In genomic region chr21:42362198-42362597, GRCh38 we compare ENCODE assay signal across 19 cellular contexts. TPM values are rescaled to one million over a fixed set of nuclear protein-coding genes. Genes with fewer than 3 reads are reported as not detected.
A peak's percentile ranks its signal among the peaks of the same experiment; 100 is the strongest.
DNase-seq lines count a peak whose midpoint lies in the region; ATAC-seq and TF ChIP-seq lines count a peak whose summit lies in the region.
"Had no signal": no experiment of that assay in that cellular context is flagged by ENCODE, and none has a peak within 500 bp of the region (broad histone marks: within the 10 kb centered on the region; RNA-seq: fewer than 3 reads in every experiment).

No MANE protein-coding gene starts in this region.

- H3K4me2 ChIP-seq in DOHH2 (ENCODE audit: low read length) (peak overlapping the region; percentile 44), neuronal stem cell (ENCODE audit: insufficient read depth, low read length, poor library complexity, severe bottlenecking) (no peak overlapping the region)

- H3K4me1 Mint-ChIP-seq in chondrocyte (ENCODE audit: low read depth) = no peaks in the 10 kb centered on the region

- no peaks in the 10 kb centered on the region for H3K9me2 ChIP-seq in DOHH2 (replicated peaks; ENCODE audit: control insufficient read depth, low read length)

- H2BK5ac ChIP-seq in neuronal stem cell (ENCODE audit: low read length) = no peak overlapping the region

- no peaks in the 10 kb centered on the region for H3K36me3 ChIP-seq in DOHH2 (ENCODE audit: control insufficient read depth, low read length)
- H3K36me3 ChIP-seq in neuronal stem cell (replicated peaks in 1 of 2; ENCODE audit: control insufficient read depth in 2 of 2, insufficient read depth in 2 of 2, low read length in 2 of 2) = no peaks in the 10 kb centered on the region

- H3K9ac ChIP-seq in neuronal stem cell (ENCODE audit: low read depth, low read length, poor library complexity) = no peak overlapping the region
- H3K9ac ChIP-seq: GM23248 had no signal

- WGBS in neuronal stem cell (ENCODE audit: extremely low coverage in 2 of 2, insufficient read length in 2 of 2, insufficient replicate concordance in 1 of 2), 2 donors = no CpG with 5 or more reads among the region's 12 CpGs

- H4K20me1 ChIP-seq in DOHH2 (ENCODE audit: control insufficient read depth, insufficient read depth, low read depth, low read length) = no peaks in the 10 kb centered on the region

- H3F3A ChIP-seq in DOHH2 (ENCODE audit: control insufficient read depth, insufficient read depth) = no peaks in the 10 kb centered on the region

- no peaks in the 10 kb centered on the region for H3K36me3 Mint-ChIP-seq in chondrocyte (ENCODE audit: low read depth)

- no peaks in the 10 kb centered on the region for H3K79me2 ChIP-seq in DOHH2 (ENCODE audit: control insufficient read depth, low read length)

- no peak overlapping the region for H3K27ac ChIP-seq in DOHH2 (ENCODE audit: low read depth, low read length)
- H3K27ac ChIP-seq in neuronal stem cell (replicated peaks; ENCODE audit: low read length) = no peak overlapping the region
- H3K27ac ChIP-seq: 22Rv1, GM23248, HL-60 had no signal

- H3K79me1 ChIP-seq in neuronal stem cell (ENCODE audit: low read depth, low read length) = no peaks in the 10 kb centered on the region

- H3K18ac ChIP-seq in neuronal stem cell (ENCODE audit: low read length) = no peak overlapping the region

- no peak overlapping the region for H2BK15ac ChIP-seq in neuronal stem cell (ENCODE audit: low read length)

- H2AFZ ChIP-seq in neuronal stem cell (ENCODE audit: low read length) = no peak overlapping the region
- H2AFZ ChIP-seq: GM23248 had no signal

- no peak overlapping the region for H3K4me3 Mint-ChIP-seq in chondrocyte (ENCODE audit: unreplicated experiment)
- H3K4me3 Mint-ChIP-seq: CD4-positive, alpha-beta T cell had no signal

- no peak overlapping the region for H3K4ac ChIP-seq in neuronal stem cell (ENCODE audit: low read length)

- ATAC-seq in HG02798 (IDR thresholded peaks at IDR 0.05; ENCODE audit: poor library complexity, unreplicated experiment) = no peak
- ATAC-seq: HCT116 had no signal

- H3K9me3 ChIP-seq in DOHH2 (ENCODE audit: control insufficient read depth, insufficient read depth, low read length) (peaks cover 6% of the 10 kb centered on the region), neuronal stem cell (replicated peaks in 1 of 2; ENCODE audit: control insufficient read depth in 2 of 2, insufficient read depth in 1 of 2, low read depth in 1 of 2, low read length in 2 of 2) (peaks cover 0 to 6% of the 10 kb centered on the region in 2 donors)

- no peak for TF ChIP-seq CTCF in DOHH2 (IDR thresholded peaks at IDR 0.05; ENCODE audit: low read depth, low read length, poor library complexity, severe bottlenecking)
- no peak for TF ChIP-seq CTCF in chondrocyte (IDR thresholded peaks at IDR 0.05)

- no peak overlapping the region for H2AK5ac ChIP-seq in neuronal stem cell (ENCODE audit: low read depth, low read length)

- H3K27me3 Mint-ChIP-seq in chondrocyte (ENCODE audit: low read depth) = peaks cover 34% of the 10 kb centered on the region
- H3K27me3 Mint-ChIP-seq: CD4-positive, alpha-beta T cell had no signal

- no peak overlapping the region for H4K8ac ChIP-seq in neuronal stem cell (ENCODE audit: low read depth, low read length)

- H3K27me3 ChIP-seq in DOHH2 (ENCODE audit: control insufficient read depth, low read length) = peaks cover 29% of the 10 kb centered on the region
- no peaks in the 10 kb centered on the region for H3K27me3 ChIP-seq in neuronal stem cell (ENCODE audit: control insufficient read depth in 3 of 3, insufficient read depth in 3 of 3, low read depth in 1 of 3, low read length in 3 of 3)

- peaks cover 22% of the 10 kb centered on the region for H3K4me1 ChIP-seq in DOHH2 (ENCODE audit: control insufficient read depth, low read length)
- no peaks in the 10 kb centered on the region for H3K4me1 ChIP-seq in neuronal stem cell (ENCODE audit: control insufficient read depth in 2 of 2, insufficient read depth in 1 of 2, low read depth in 1 of 2, low read length in 2 of 2)

- no peak overlapping the region for H2BK120ac ChIP-seq in neuronal stem cell (ENCODE audit: low read depth, low read length)

- H4K91ac ChIP-seq in neuronal stem cell (ENCODE audit: low read depth, low read length, poor library complexity) = no peak overlapping the region

- H3K4me3 ChIP-seq in DOHH2 (ENCODE audit: low read length) = peak overlapping the region; percentile 15; the same call in 1 of the 2 replicates
- H3K4me3 ChIP-seq in neuronal stem cell (ENCODE audit: low read length in 2 of 2) = no peak overlapping the region
- H3K4me3 ChIP-seq: GM23248 had no signal

- H3K14ac ChIP-seq in neuronal stem cell (ENCODE audit: low read length) = no peak overlapping the region

- no peak overlapping the region for H2BK12ac ChIP-seq in neuronal stem cell (ENCODE audit: low read length)

- H3K9me3 Mint-ChIP-seq in chondrocyte (ENCODE audit: low read depth) = no peaks in the 10 kb centered on the region
- H3K9me3 Mint-ChIP-seq: CD4-positive, alpha-beta T cell had no signal

- H3K27ac Mint-ChIP-seq in chondrocyte (ENCODE audit: unreplicated experiment) = no peak overlapping the region
- H3K27ac Mint-ChIP-seq: CD4-positive, alpha-beta T cell had no signal

- DNase-seq in NCI-H2171 treated with DMSO at 0.1 percent for 48 hours (lab: John Stamatoyannopoulos, UW) (peak; percentile 32), NCI-H2171 (lab: John Stamatoyannopoulos, UW) (no peak), chondrocyte (ENCODE audit: low spot score) (peak; percentile 58), neuronal stem cell (ENCODE audit: low spot score) (no peak), AG20443 (ENCODE audit: low spot score) (no peak)
- no peak for DNase-seq in activated CD4-positive, alpha-beta T cell treated with anti-CD3 and anti-CD28 coated beads, Interleukin-2, amount 50 U/mL, for 48 hours
- DNase-seq: AML-193; C1 segment of cervical spinal cord; Calu3; CD4-positive, alpha-beta T cell; DMS 273 treated with DMSO at 0.1 percent for 48 hours; GM23248 had no signal

- peak overlapping the region; percentile 44 for H3K23ac ChIP-seq in neuronal stem cell (ENCODE audit: low read depth, low read length, poor library complexity)

RNA-seq across cellular contexts. Expression of gene TFF1, which starts 4.1 kb away (rescaled TPM):
- total RNA-seq in chondrocyte = not detected in 3 replicates
- not detected for polyA plus RNA-seq in neuronal stem cell (2013, experiment 1 of 2)
- polyA plus RNA-seq in neuronal stem cell (2013, experiment 2 of 2) = not detected
- total RNA-seq: A673; Calu3; CD4-positive, alpha-beta T cell; G401; GM23248 had no signal
- polyA plus RNA-seq: GM23248 had no signal

RNA-seq across cellular contexts. Expression of gene TFF2, which starts 11.4 kb away (rescaled TPM):
- total RNA-seq in chondrocyte = not detected in 3 replicates
- not detected for polyA plus RNA-seq in neuronal stem cell (2013, experiment 1 of 2)
- polyA plus RNA-seq in neuronal stem cell (2013, experiment 2 of 2) = not detected
- total RNA-seq: A673; Calu3; CD4-positive, alpha-beta T cell; G401; GM23248 had no signal
- polyA plus RNA-seq: GM23248 had no signal

RNA-seq across cellular contexts. Expression of gene TMPRSS3, which starts 33.7 kb away (rescaled TPM):
- total RNA-seq in chondrocyte = 0.22 TPM in 1 of 3 replicates, not detected in the others
- not detected for polyA plus RNA-seq in neuronal stem cell (2013, experiment 1 of 2)
- not detected for polyA plus RNA-seq in neuronal stem cell (2013, experiment 2 of 2)
- total RNA-seq: A673, G401, GM23248 had no signal
- polyA plus RNA-seq: GM23248 had no signal

RNA-seq across cellular contexts. Expression of gene UBASH3A, which starts 41.5 kb away (rescaled TPM):
- total RNA-seq in chondrocyte = not detected in 3 replicates
- polyA plus RNA-seq in neuronal stem cell (2013, experiment 1 of 2) = not detected
- polyA plus RNA-seq in neuronal stem cell (2013, experiment 2 of 2) = not detected
- total RNA-seq: A673, Calu3, G401, GM23248 had no signal
- polyA plus RNA-seq: GM23248 had no signal

RNA-seq across cellular contexts. Expression of gene TFF3, which starts 47.0 kb away (rescaled TPM):
- 1.3 to 6.0 TPM in 2 of 3 replicates, not detected in the other for total RNA-seq in chondrocyte
- not detected for polyA plus RNA-seq in neuronal stem cell (2013, experiment 1 of 2)
- 0.15 TPM for polyA plus RNA-seq in neuronal stem cell (2013, experiment 2 of 2)
- total RNA-seq: A673; Calu3; CD4-positive, alpha-beta T cell; G401; GM23248 had no signal
- polyA plus RNA-seq: GM23248 had no signal

Comparison
In these comparisons a context has a peak if more than half of its experiments do, and no peak if none do; other contexts are left out.
1. DNase-seq: peak in NCI-H2171 treated with DMSO at 0.1 percent for 48 hours (single experiment) and chondrocyte (single experiment); none in NCI-H2171 (single experiment), neuronal stem cell (single experiment), activated CD4-positive, alpha-beta T cell treated with anti-CD3 and anti-CD28 coated beads, Interleukin-2, amount 50 U/mL, for 48 hours (0 of 2) and AG20443 (single experiment).